ENCODE assay signal across 8 cellular contexts in the genomic region with DNA sequence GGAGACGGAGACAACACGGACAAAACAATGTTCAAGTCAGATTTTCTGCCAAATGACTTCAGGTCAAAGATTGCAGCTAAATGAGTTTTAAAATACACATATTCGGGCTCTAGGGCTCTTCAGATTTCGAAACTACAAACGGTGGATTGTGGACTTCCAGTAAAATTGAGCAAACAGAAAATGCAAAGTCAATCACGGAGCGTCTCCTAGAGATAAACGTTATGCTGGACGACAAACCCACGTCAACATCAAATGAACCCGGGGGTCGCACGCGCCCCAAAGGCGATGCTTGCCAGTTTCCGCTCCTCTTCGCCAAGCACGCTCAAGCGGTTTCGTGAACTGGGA. TPM values are rescaled to one million over a fixed set of nuclear protein-coding genes. Genes with fewer than 3 reads are reported as not detected.
A peak's percentile ranks its signal among the peaks of the same experiment; 100 is the strongest.
DNase-seq lines count a peak whose midpoint lies in the region; ATAC-seq lines count a peak whose summit lies in the region.

No MANE protein-coding gene starts in this region.

- H3K27ac ChIP-seq in CD4-positive, alpha-beta memory T cell (ENCODE audit: low read depth, low read length): peak overlapping the region; percentile 79

- H3K36me3 Mint-ChIP-seq in CD4-positive, alpha-beta memory T cell: peaks cover 6 to 25% of the 10 kb centered on the region in 2 donors
- no peaks in the 10 kb centered on the region for H3K36me3 Mint-ChIP-seq in activated naive CD8-positive, alpha-beta T cell
- peaks cover 21% of the 10 kb centered on the region for H3K36me3 Mint-ChIP-seq in stimulated activated memory B cell treated with anti-CD40 and anti-IgM and Interleukin-4, amounts not matched to agents 10 μg/mL and 1 μg/mL and 100 μg/mL, for 72 hours

- intact Hi-C loops in CD4-positive, alpha-beta memory T cell (cut with micrococcal nuclease): no loop called here

- H3K9ac ChIP-seq in iPS-15b (ENCODE audit: low read depth, low read length): peak overlapping the region; percentile 51

- H3K9me3 Mint-ChIP-seq in CD4-positive, alpha-beta memory T cell: peaks cover 0 to 2% (median 0%) of the 10 kb centered on the region in 8 donors
- H3K9me3 Mint-ChIP-seq in activated naive CD8-positive, alpha-beta T cell (ENCODE audit: low read depth): no peaks in the 10 kb centered on the region
- no peaks in the 10 kb centered on the region for H3K9me3 Mint-ChIP-seq in stimulated activated memory B cell treated with anti-CD40 and anti-IgM and Interleukin-4, amounts not matched to agents 10 μg/mL and 1 μg/mL and 100 μg/mL, for 72 hours

- H3K4me1 ChIP-seq in CD4-positive, alpha-beta memory T cell (ENCODE audit: insufficient read depth, low read length): peaks cover 36% of the 10 kb centered on the region
- peaks cover 14% of the 10 kb centered on the region for H3K4me1 ChIP-seq in iPS-15b (ENCODE audit: control insufficient read depth, insufficient read depth, low read length)

- peak; percentile 6 for ATAC-seq in HG03064 (IDR thresholded peaks at IDR 0.05; ENCODE audit: low read depth, unreplicated experiment)
- no peak for ATAC-seq in stimulated activated memory B cell treated with anti-CD40 and anti-IgM and Interleukin-4, amounts not matched to agents 10 μg/mL and 1 μg/mL and 100 μg/mL, for 72 hours

- no peaks in the 10 kb centered on the region for H3K9me3 ChIP-seq in CD4-positive, alpha-beta memory T cell (ENCODE audit: control insufficient read depth in 1 of 2, low read length in 2 of 2)
- H3K9me3 ChIP-seq in iPS-15b (ENCODE audit: control insufficient read depth, insufficient read depth, low read length): no peaks in the 10 kb centered on the region

- no peaks in the 10 kb centered on the region for H3K27me3 ChIP-seq in CD4-positive, alpha-beta memory T cell (ENCODE audit: insufficient read depth, low read length)
- no peaks in the 10 kb centered on the region for H3K27me3 ChIP-seq in iPS-15b (ENCODE audit: control insufficient read depth, insufficient read depth, low read length)

- H3K27me3 Mint-ChIP-seq in CD4-positive, alpha-beta memory T cell: no peaks in the 10 kb centered on the region
- no peaks in the 10 kb centered on the region for H3K27me3 Mint-ChIP-seq in activated naive CD8-positive, alpha-beta T cell
- no peaks in the 10 kb centered on the region for H3K27me3 Mint-ChIP-seq in stimulated activated memory B cell treated with anti-CD40 and anti-IgM and Interleukin-4, amounts not matched to agents 10 μg/mL and 1 μg/mL and 100 μg/mL, for 72 hours

- peak overlapping the region; percentile 94 to 99 (median 96) for H3K4me3 Mint-ChIP-seq in CD4-positive, alpha-beta memory T cell
- H3K4me3 Mint-ChIP-seq in activated naive CD8-positive, alpha-beta T cell: peak overlapping the region; percentile 95
- peak overlapping the region; percentile 99 for H3K4me3 Mint-ChIP-seq in stimulated activated memory B cell treated with anti-CD40 and anti-IgM and Interleukin-4, amounts not matched to agents 10 μg/mL and 1 μg/mL and 100 μg/mL, for 72 hours

- H3K4me3 ChIP-seq in CD4-positive, alpha-beta memory T cell (ENCODE audit: low read length in 2 of 2): peak overlapping the region; percentile 74 to 76
- H3K4me3 ChIP-seq in iPS-15b (ENCODE audit: low read depth, low read length): peak overlapping the region; percentile 94

- H3K4me1 Mint-ChIP-seq in CD4-positive, alpha-beta memory T cell: peaks cover 36 to 55% (median 42%) of the 10 kb centered on the region in 4 donors
- H3K4me1 Mint-ChIP-seq in activated naive CD8-positive, alpha-beta T cell (ENCODE audit: low read depth): peaks cover 45% of the 10 kb centered on the region
- peaks cover 50% of the 10 kb centered on the region for H3K4me1 Mint-ChIP-seq in stimulated activated memory B cell treated with anti-CD40 and anti-IgM and Interleukin-4, amounts not matched to agents 10 μg/mL and 1 μg/mL and 100 μg/mL, for 72 hours

- peak overlapping the region; percentile 70 to 97 (median 95) for H3K27ac Mint-ChIP-seq in CD4-positive, alpha-beta memory T cell
- H3K27ac Mint-ChIP-seq in activated naive CD8-positive, alpha-beta T cell: peak overlapping the region; percentile 96
- H3K27ac Mint-ChIP-seq in stimulated activated memory B cell treated with anti-CD40 and anti-IgM and Interleukin-4, amounts not matched to agents 10 μg/mL and 1 μg/mL and 100 μg/mL, for 72 hours: peak overlapping the region; percentile 96

- no peaks in the 10 kb centered on the region for H3K36me3 ChIP-seq in CD4-positive, alpha-beta memory T cell (ENCODE audit: insufficient read depth, low read length)
- no peaks in the 10 kb centered on the region for H3K36me3 ChIP-seq in iPS-15b (ENCODE audit: control insufficient read depth, insufficient read depth, low read length)

- POLR2A ChIA-PET in CD4-positive, alpha-beta memory T cell (lab: Charles Lee; ENCODE audit: partially characterized antibody): interaction anchor here (0.8 to 4.8 kb wide), 12 partner anchors 34 to 96 kb away, joined by 3 to 78 read pairs (median 7); a partner anchor contains a TSS

- CTCF ChIA-PET in CD4-positive, alpha-beta memory T cell (lab: Charles Lee; ENCODE audit: partially characterized antibody): interaction anchor here (1.0 to 12.1 kb wide), 7 partner anchors 16 to 135 kb away, joined by 3 to 279 read pairs (median 15); a partner anchor contains a TSS

- DNase-seq in CD4-positive, alpha-beta memory T cell: no peak
- no peak for DNase-seq in NCI-H510A (lab: John Stamatoyannopoulos, UW)
- DNase-seq in NCI-H2107 (lab: John Stamatoyannopoulos, UW): no peak
- no peak for DNase-seq in NCI-H1105 (lab: John Stamatoyannopoulos, UW)

RNA-seq across cellular contexts. Expression of a gene that starts 0.5 kb away (rescaled TPM):
- total RNA-seq in CD4-positive, alpha-beta memory T cell: 10 to 100 TPM; 66.0 to 70.6 TPM
- polyA plus RNA-seq in CD4-positive, alpha-beta memory T cell: 10 to 100 TPM; 43.4 to 51.1 TPM

RNA-seq across cellular contexts. Expression of a gene that starts 38.5 kb away (rescaled TPM):
- total RNA-seq in CD4-positive, alpha-beta memory T cell: 10 to 100 TPM; 35.2 to 37.1 TPM
- 10 to 100 TPM in 1 of 2 donors, 1 to 10 TPM in 1; 7.3 to 11.2 TPM for polyA plus RNA-seq in CD4-positive, alpha-beta memory T cell

RNA-seq across cellular contexts. Expression of a gene that starts 44.5 kb away (rescaled TPM):
- total RNA-seq in CD4-positive, alpha-beta memory T cell: 10 to 100 TPM in 1 of 2 experiments, 1 to 10 TPM in 1; 8.3 to 10.1 TPM
- polyA plus RNA-seq in CD4-positive, alpha-beta memory T cell: 1 to 10 TPM; 2.1 to 4.3 TPM
